In the genomic region with DNA sequence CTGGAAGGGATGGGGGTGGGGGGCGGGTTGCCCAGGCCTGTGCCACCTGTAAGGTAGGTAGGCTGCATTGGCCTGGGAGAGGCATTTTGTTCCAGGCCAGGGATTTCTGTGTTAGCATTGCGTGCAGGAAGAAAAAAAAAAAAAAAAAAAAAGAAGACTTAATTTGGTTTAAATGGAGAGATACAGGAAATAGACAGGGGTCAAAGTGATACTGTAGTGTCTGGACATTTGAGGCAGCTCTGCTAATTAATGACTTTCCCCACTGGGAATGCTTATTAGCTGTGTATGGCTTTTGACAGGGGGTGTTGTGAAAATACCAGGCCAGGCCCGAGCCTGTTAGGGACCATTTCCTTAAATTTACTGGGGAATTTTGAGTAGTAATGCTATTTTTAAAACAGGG, we compare ENCODE assay signal across 8 cellular contexts. TPM values are rescaled to one million over a fixed set of nuclear protein-coding genes. Genes with fewer than 3 reads are reported as not detected.
DNase-seq lines count a peak whose midpoint lies in the region; ATAC-seq, FAIRE-seq and TF ChIP-seq lines count a peak whose summit lies in the region.

No MANE protein-coding gene starts in this region.

- peaks cover 4% of the 10 kb centered on the region for H3K36me3 Mint-ChIP-seq in activated CD4-positive, alpha-beta T cell treated with anti-CD3 and anti-CD28 coated beads, Interleukin-2, amount 10 ng/mL, durations not matched to agents 7 days and 5 days (ENCODE audit: low read depth)
- H3K36me3 Mint-ChIP-seq in activated T-helper 1 cell treated with anti-CD3 and anti-CD28 coated beads, Interleukin-12 subunit alpha, Interleukin-12 subunit beta, Interleukin-2, Interleukin-4 antibody, amounts not matched to agents 30 ng/mL and 10 ng/mL and 1 ng/mL, durations not matched to agents 14 hours and 24 hours and 36 hours (ENCODE audit: low read depth) = no peaks in the 10 kb centered on the region

- H3K27ac ChIP-seq in kidney (ENCODE audit: low read depth in 2 of 2, low read length in 2 of 2) (no peak overlapping the region), thoracic aorta (peak overlapping the region; percentile 75 to 79)

- CTCF ChIA-PET in activated CD4-positive, alpha-beta T cell treated with anti-CD3 and anti-CD28 coated beads, Interleukin-2, amount 10 ng/mL, durations not matched to agents 7 days and 5 days (lab: Charles Lee) = interaction anchor here (1.0 kb wide), 1 partner anchor 14 kb away, joined by 4 read pairs; no protein-coding TSS in a partner anchor

- no peak for DNase-seq in activated CD4-positive, alpha-beta T cell treated with anti-CD3 and anti-CD28 coated beads, Interleukin-2, amount 10 ng/mL, durations not matched to agents 7 days and 5 days
- DNase-seq in activated CD4-positive, alpha-beta T cell treated with anti-CD3 and anti-CD28 coated beads, Interleukin-2, amount 50 U/mL, for 48 hours = no peak
- no peak for DNase-seq in activated T-helper 1 cell treated with anti-CD3 and anti-CD28 coated beads, Interleukin-12 subunit alpha, Interleukin-12 subunit beta, Interleukin-2, Interleukin-4 antibody, amounts not matched to agents 30 ng/mL and 10 ng/mL and 1 ng/mL, durations not matched to agents 14 hours and 24 hours and 36 hours (ENCODE audit: low spot score)
- no peak for DNase-seq in kidney
- no peak for DNase-seq in thoracic aorta (ENCODE audit: low spot score)
- no peak for DNase-seq in NCI-H524 treated with DMSO at 0.1 percent for 48 hours (lab: John Stamatoyannopoulos, UW)
- DNase-seq in activated effector memory CD4-positive, alpha-beta T cell treated with anti-CD3 and anti-CD28 coated beads, Interleukin-2, amount 50 U/mL, for 16 hours = no peak
- DNase-seq in NCI-H128 (lab: John Stamatoyannopoulos, UW; ENCODE audit: unreplicated experiment) = no peak

- H3K27me3 ChIP-seq in thoracic aorta (replicated peaks; ENCODE audit: insufficient read depth) = no peaks in the 10 kb centered on the region

- H3K9me3 Mint-ChIP-seq in activated CD4-positive, alpha-beta T cell treated with anti-CD3 and anti-CD28 coated beads, Interleukin-2, amount 10 ng/mL, durations not matched to agents 7 days and 5 days = no peaks in the 10 kb centered on the region
- H3K9me3 Mint-ChIP-seq in activated T-helper 1 cell treated with anti-CD3 and anti-CD28 coated beads, Interleukin-12 subunit alpha, Interleukin-12 subunit beta, Interleukin-2, Interleukin-4 antibody, amounts not matched to agents 30 ng/mL and 10 ng/mL and 1 ng/mL, durations not matched to agents 14 hours and 24 hours and 36 hours = no peaks in the 10 kb centered on the region

- H3K9ac ChIP-seq in kidney (ENCODE audit: low read length in 2 of 2) = peak overlapping the region; percentile 47 to 59

- no peak for ATAC-seq in thoracic aorta (ENCODE audit: insufficient number of reproducible peaks, low FRiP score, low read depth)

- H3K27me3 Mint-ChIP-seq in activated CD4-positive, alpha-beta T cell treated with anti-CD3 and anti-CD28 coated beads, Interleukin-2, amount 10 ng/mL, durations not matched to agents 7 days and 5 days = peaks cover 5% of the 10 kb centered on the region
- H3K27me3 Mint-ChIP-seq in activated T-helper 1 cell treated with anti-CD3 and anti-CD28 coated beads, Interleukin-12 subunit alpha, Interleukin-12 subunit beta, Interleukin-2, Interleukin-4 antibody, amounts not matched to agents 30 ng/mL and 10 ng/mL and 1 ng/mL, durations not matched to agents 14 hours and 24 hours and 36 hours (ENCODE audit: insufficient read depth) = peaks cover 18% of the 10 kb centered on the region

- no peaks in the 10 kb centered on the region for H3K9me3 ChIP-seq in kidney (ENCODE audit: control insufficient read depth in 1 of 2, low read length in 2 of 2)
- H3K9me3 ChIP-seq in thoracic aorta = no peaks in the 10 kb centered on the region

- H3K4me3 Mint-ChIP-seq in activated CD4-positive, alpha-beta T cell treated with anti-CD3 and anti-CD28 coated beads, Interleukin-2, amount 10 ng/mL, durations not matched to agents 7 days and 5 days = peak overlapping the region; percentile 75
- H3K4me3 Mint-ChIP-seq in activated T-helper 1 cell treated with anti-CD3 and anti-CD28 coated beads, Interleukin-12 subunit alpha, Interleukin-12 subunit beta, Interleukin-2, Interleukin-4 antibody, amounts not matched to agents 30 ng/mL and 10 ng/mL and 1 ng/mL, durations not matched to agents 14 hours and 24 hours and 36 hours = peak overlapping the region; percentile 77

- peak overlapping the region; percentile 41 to 67 for H3K4me3 ChIP-seq in kidney (ENCODE audit: low read length in 2 of 2)
- peak overlapping the region; percentile 93 for H3K4me3 ChIP-seq in thoracic aorta

- H3K36me3 ChIP-seq in kidney (ENCODE audit: control insufficient read depth in 1 of 2, insufficient read depth in 2 of 2, low read length in 2 of 2) = no peaks in the 10 kb centered on the region
- H3K36me3 ChIP-seq in thoracic aorta = no peaks in the 10 kb centered on the region

- intact Hi-C loops in activated T-helper 1 cell treated with anti-CD3 and anti-CD28 coated beads, Interleukin-12 subunit alpha, Interleukin-12 subunit beta, Interleukin-2, Interleukin-4 antibody, amounts not matched to agents 30 ng/mL and 10 ng/mL and 1 ng/mL, durations not matched to agents 14 hours and 24 hours and 36 hours (cut with micrococcal nuclease) = no loop called here
- intact Hi-C loops in kidney (cut with DNase I) = no loop called here

- H3K27ac Mint-ChIP-seq in activated CD4-positive, alpha-beta T cell treated with anti-CD3 and anti-CD28 coated beads, Interleukin-2, amount 10 ng/mL, durations not matched to agents 7 days and 5 days = peak overlapping the region; percentile 85
- peak overlapping the region; percentile 52 for H3K27ac Mint-ChIP-seq in activated T-helper 1 cell treated with anti-CD3 and anti-CD28 coated beads, Interleukin-12 subunit alpha, Interleukin-12 subunit beta, Interleukin-2, Interleukin-4 antibody, amounts not matched to agents 30 ng/mL and 10 ng/mL and 1 ng/mL, durations not matched to agents 14 hours and 24 hours and 36 hours

- peaks cover 40% of the 10 kb centered on the region for H3K4me1 Mint-ChIP-seq in activated CD4-positive, alpha-beta T cell treated with anti-CD3 and anti-CD28 coated beads, Interleukin-2, amount 10 ng/mL, durations not matched to agents 7 days and 5 days
- H3K4me1 Mint-ChIP-seq in activated T-helper 1 cell treated with anti-CD3 and anti-CD28 coated beads, Interleukin-12 subunit alpha, Interleukin-12 subunit beta, Interleukin-2, Interleukin-4 antibody, amounts not matched to agents 30 ng/mL and 10 ng/mL and 1 ng/mL, durations not matched to agents 14 hours and 24 hours and 36 hours (ENCODE audit: low read depth) = peaks cover 44% of the 10 kb centered on the region

- FAIRE-seq in kidney (lab: Jason Lieb, UNC) = no peak

- TF ChIP-seq CTCF in kidney (IDR thresholded peaks at IDR 0.05; ENCODE audit: borderline replicate concordance, extremely low read depth, insufficient read depth) (no peak), thoracic aorta (IDR thresholded peaks at IDR 0.05) (no peak)

- POLR2A ChIA-PET in activated CD4-positive, alpha-beta T cell treated with anti-CD3 and anti-CD28 coated beads, Interleukin-2, amount 10 ng/mL, durations not matched to agents 7 days and 5 days (lab: Charles Lee) = interaction anchor here (1.5 kb wide), 1 partner anchor 24 kb away, joined by 7 read pairs; a partner anchor contains a TSS

- H3K4me1 ChIP-seq in kidney (ENCODE audit: control insufficient read depth in 1 of 2, insufficient read depth in 1 of 2, low read depth in 1 of 2, low read length in 2 of 2) (peaks cover 7 to 16% of the 10 kb centered on the region in 2 donors), thoracic aorta (ENCODE audit: control insufficient read depth in 1 of 2, low read depth in 2 of 2) (peaks cover 9 to 39% of the 10 kb centered on the region in 2 donors)

RNA-seq across cellular contexts. Expression of a gene that starts 0.9 kb away (rescaled TPM):
- 10 to 100 TPM; 26.0 to 27.3 TPM for total RNA-seq in activated CD4-positive, alpha-beta T cell treated with anti-CD3 and anti-CD28 coated beads, Interleukin-2, amount 10 ng/mL, durations not matched to agents 7 days and 5 days
- 33.3 and 34.7 TPM in 2 replicates for total RNA-seq in activated T-helper 1 cell treated with anti-CD3 and anti-CD28 coated beads, Interleukin-12 subunit alpha, Interleukin-12 subunit beta, Interleukin-2, Interleukin-4 antibody, amounts not matched to agents 30 ng/mL and 10 ng/mL and 1 ng/mL, durations not matched to agents 14 hours and 24 hours and 36 hours
- total RNA-seq in kidney = 36.1 TPM
- polyA plus RNA-seq in kidney (ENCODE audit: insufficient read depth, low read depth, low replicate concordance) = 14.2 TPM
- 10 to 100 TPM; 16.7 to 38.7 TPM for total RNA-seq in thoracic aorta

RNA-seq across cellular contexts. Expression of a gene that starts 24.3 kb away (rescaled TPM):
- total RNA-seq in activated CD4-positive, alpha-beta T cell treated with anti-CD3 and anti-CD28 coated beads, Interleukin-2, amount 10 ng/mL, durations not matched to agents 7 days and 5 days = 10 to 100 TPM in 1 of 2 experiments, 1 to 10 TPM in 1; 10.0 to 10.1 TPM
- 7.7 and 11.0 TPM in 2 replicates for total RNA-seq in activated T-helper 1 cell treated with anti-CD3 and anti-CD28 coated beads, Interleukin-12 subunit alpha, Interleukin-12 subunit beta, Interleukin-2, Interleukin-4 antibody, amounts not matched to agents 30 ng/mL and 10 ng/mL and 1 ng/mL, durations not matched to agents 14 hours and 24 hours and 36 hours
- 8.2 TPM for total RNA-seq in kidney
- polyA plus RNA-seq in kidney (ENCODE audit: insufficient read depth, low read depth, low replicate concordance) = 5.1 TPM
- total RNA-seq in thoracic aorta = 10 to 100 TPM in 1 of 2 donors, 1 to 10 TPM in 1; 4.7 to 15.1 TPM

Comparison
In these comparisons a context has a peak if more than half of its experiments do, and no peak if none do; other contexts are left out.
1. H3K27ac ChIP-seq: peak in thoracic aorta (2 of 2); none in kidney (0 of 2).